In genomic region chr6:138493413-138493812, GRCh38 we compare ENCODE assay signal across 13 cellular contexts. TPM values are rescaled to one million over a fixed set of nuclear protein-coding genes. Genes with fewer than 3 reads are reported as not detected.
DNase-seq lines count a peak whose midpoint lies in the region; ATAC-seq, FAIRE-seq and TF ChIP-seq lines count a peak whose summit lies in the region.
"Had no signal": no experiment of that assay in that cellular context is flagged by ENCODE, and none has a peak within 500 bp of the region (broad histone marks: within the 10 kb centered on the region; RNA-seq: fewer than 3 reads in every experiment).

No MANE protein-coding gene starts in this region.

- TF ChIP-seq CTCF in HepG2 (CRISPR knock-in tag; IDR thresholded peaks at IDR 0.05): no peak

- peaks cover 95% of the 10 kb centered on the region for H3K79me2 ChIP-seq in HepG2 (ENCODE audit: insufficient read depth, low read length)

- TF ChIP-seq EP300 in HepG2 (IDR thresholded peaks at IDR 0.05; ENCODE audit: low read depth in 2 of 2, low read length in 2 of 2) (no peak), HepG2 (CRISPR knock-in tag; IDR thresholded peaks at IDR 0.05; ENCODE audit: borderline replicate concordance) (no peak)

- intact Hi-C loops in HepG2 (cut with micrococcal nuclease; ENCODE audit: unreplicated experiment): no loop called here

- H3K27ac ChIP-seq in HUES64 (ENCODE audit: low read depth, low read length) (peak overlapping the region; percentile 33; the same call in 1 of the 2 replicates), HepG2 (ENCODE audit: extremely low read length, insufficient read depth, low read length) (peak overlapping the region; percentile 3)

- H3K27me3 Mint-ChIP-seq in activated CD4-positive, alpha-beta T cell treated with anti-CD3 and anti-CD28 coated beads, Interleukin-2, amount 10 ng/mL, durations not matched to agents 7 days and 5 days: peaks cover 24% of the 10 kb centered on the region

- POLR2A ChIA-PET in HepG2 (lab: Yijun Ruan, JAX): interaction anchor here (1.2 to 1.8 kb wide), 2 partner anchors 10 to 25 kb away, joined by 4 to 5 read pairs; no protein-coding TSS in a partner anchor
- POLR2A ChIA-PET in activated CD4-positive, alpha-beta T cell treated with anti-CD3 and anti-CD28 coated beads, Interleukin-2, amount 10 ng/mL, durations not matched to agents 7 days and 5 days (lab: Charles Lee): no interaction called here

- H3K9me3 Mint-ChIP-seq in activated CD4-positive, alpha-beta T cell treated with anti-CD3 and anti-CD28 coated beads, Interleukin-2, amount 10 ng/mL, durations not matched to agents 7 days and 5 days: no peaks in the 10 kb centered on the region
- H3K9me3 Mint-ChIP-seq: stimulated activated naive CD8-positive, alpha-beta T cell treated with anti-CD3 and anti-CD28 coated beads, Interleukin-15, Interleukin-2, amounts not matched to agents 100 ng/mL and 50 ng/mL, for 24 hours had no signal

- no peak overlapping the region for H2AFZ ChIP-seq in HepG2 (ENCODE audit: low read length)

- H3K36me3 ChIP-seq in HUES64 (ENCODE audit: insufficient read depth, low read length) (peaks cover 3% of the 10 kb centered on the region; the same call in 1 of the 2 replicates), endocrine pancreas (ENCODE audit: control insufficient read depth, insufficient read depth, low read length) (no peaks in the 10 kb centered on the region), HepG2 (replicated peaks in 1 of 2; ENCODE audit: control insufficient read depth in 1 of 2, insufficient read depth in 2 of 2, low read length in 2 of 2) (peaks cover 19 to 58% of the 10 kb centered on the region in 2 experiments)

- H3K4me1 Mint-ChIP-seq in activated CD4-positive, alpha-beta T cell treated with anti-CD3 and anti-CD28 coated beads, Interleukin-2, amount 10 ng/mL, durations not matched to agents 7 days and 5 days: no peaks in the 10 kb centered on the region
- H3K4me1 Mint-ChIP-seq: CD4-positive, CD25-positive, alpha-beta regulatory T cell had no signal

- DNase-seq in A172 (ENCODE audit: low spot score) (peak; percentile 3), HepG2 (ENCODE audit: low spot score) (no peak), T-helper 9 cell (no peak), AML-193 (lab: John Stamatoyannopoulos, UW) (no peak), amniotic stem cell (lab: John Stamatoyannopoulos, UW) (no peak)
- DNase-seq in activated CD4-positive, alpha-beta T cell treated with anti-CD3 and anti-CD28 coated beads, Interleukin-2, amount 10 ng/mL, durations not matched to agents 7 days and 5 days: no peak
- DNase-seq: aorta; CD4-positive, CD25-positive, alpha-beta regulatory T cell; T-helper 2 cell had no signal

- H3K4me1 ChIP-seq in HUES64 (ENCODE audit: insufficient read depth, low read length) (peaks cover 52% of the 10 kb centered on the region), endocrine pancreas (ENCODE audit: control insufficient read depth, insufficient read depth, low read length) (peaks cover 45% of the 10 kb centered on the region), HepG2 (ENCODE audit: insufficient read depth, low read length) (peaks cover 94% of the 10 kb centered on the region)

- H3K4me3 Mint-ChIP-seq in activated CD4-positive, alpha-beta T cell treated with anti-CD3 and anti-CD28 coated beads, Interleukin-2, amount 10 ng/mL, durations not matched to agents 7 days and 5 days: no peak overlapping the region
- H3K4me3 Mint-ChIP-seq: CD4-positive, CD25-positive, alpha-beta regulatory T cell; stimulated activated naive CD8-positive, alpha-beta T cell treated with anti-CD3 and anti-CD28 coated beads, Interleukin-15, Interleukin-2, amounts not matched to agents 100 ng/mL and 50 ng/mL, for 24 hours had no signal

- H3K4me3 ChIP-seq in HUES64 (ENCODE audit: low read length) (0 out of 2 replicates have a peak overlapping the region, but pooled peaks have one; percentile 10), endocrine pancreas (ENCODE audit: control insufficient read depth, insufficient read depth, low read length) (peak overlapping the region; percentile 38), HepG2 (replicated peaks in 1 of 3; ENCODE audit: insufficient read depth in 1 of 3, low read depth in 2 of 3, low read length in 3 of 3) (no peak overlapping the region)

- no TSS peak for BruUV-seq in HepG2 (replicated peaks; lab: Mats Ljungman, UMichigan)

- H3K9me3 ChIP-seq in HUES64 (ENCODE audit: insufficient read depth, low read depth, low read length): no peaks in the 10 kb centered on the region
- no peaks in the 10 kb centered on the region for H3K9me3 ChIP-seq in endocrine pancreas (ENCODE audit: control insufficient read depth, low read length)
- H3K9me3 ChIP-seq in HepG2 (ENCODE audit: low read length): no peaks in the 10 kb centered on the region

- H3K27ac Mint-ChIP-seq in activated CD4-positive, alpha-beta T cell treated with anti-CD3 and anti-CD28 coated beads, Interleukin-2, amount 10 ng/mL, durations not matched to agents 7 days and 5 days: no peak overlapping the region
- H3K27ac Mint-ChIP-seq: CD4-positive, CD25-positive, alpha-beta regulatory T cell; stimulated activated naive CD8-positive, alpha-beta T cell treated with anti-CD3 and anti-CD28 coated beads, Interleukin-15, Interleukin-2, amounts not matched to agents 100 ng/mL and 50 ng/mL, for 24 hours had no signal

- H3K36me3 Mint-ChIP-seq in activated CD4-positive, alpha-beta T cell treated with anti-CD3 and anti-CD28 coated beads, Interleukin-2, amount 10 ng/mL, durations not matched to agents 7 days and 5 days (ENCODE audit: low read depth): no peaks in the 10 kb centered on the region
- H3K36me3 Mint-ChIP-seq: CD4-positive, CD25-positive, alpha-beta regulatory T cell had no signal

- CTCF ChIA-PET in HepG2 (lab: Yijun Ruan, JAX; ENCODE audit: low intra/inter-chr PET ratio, low total read pairs): no interaction called here
- CTCF ChIA-PET in activated CD4-positive, alpha-beta T cell treated with anti-CD3 and anti-CD28 coated beads, Interleukin-2, amount 10 ng/mL, durations not matched to agents 7 days and 5 days (lab: Charles Lee): interaction anchor here (0.6 kb wide), 1 partner anchor 22 kb away, joined by 5 read pairs; no protein-coding TSS in a partner anchor

- TF ChIP-seq POLR2A in HepG2 (IDR thresholded peaks at IDR 0.05; ENCODE audit: insufficient read depth in 1 of 2, low read depth in 2 of 2, low read length in 2 of 2): no peak

- no peak for ATAC-seq in HepG2

- peaks cover 19% of the 10 kb centered on the region for H4K20me1 ChIP-seq in HepG2 (ENCODE audit: insufficient read depth, low read length)

- in situ Hi-C loops in HepG2 (cut with HindIII; ENCODE audit: extremely low pct_ligation_motif_present, low pct_unique_long_range_greater_than_20kb): no loop called here

- TF ChIP-seq RAD21 in HepG2 (CRISPR knock-in tag; IDR thresholded peaks at IDR 0.05): no peak

- no peak for FAIRE-seq in HepG2 (lab: Jason Lieb, UNC)
- FAIRE-seq: HTR-8/SVneo had no signal

- H3K9ac ChIP-seq in HUES64 (ENCODE audit: low read depth, low read length): no peak overlapping the region
- H3K9ac ChIP-seq in endocrine pancreas (ENCODE audit: control insufficient read depth, insufficient read depth, low read length): no peak overlapping the region
- no peak overlapping the region for H3K9ac ChIP-seq in HepG2 (ENCODE audit: insufficient read depth, low read depth, low read length)

- no peaks in the 10 kb centered on the region for H3K27me3 ChIP-seq in HUES64 (ENCODE audit: insufficient read depth, low read length)
- no peaks in the 10 kb centered on the region for H3K27me3 ChIP-seq in endocrine pancreas (ENCODE audit: control insufficient read depth, insufficient read depth, low read length)
- H3K27me3 ChIP-seq in HepG2 (ENCODE audit: control insufficient read depth in 1 of 2, insufficient read depth in 2 of 2, low read length in 2 of 2): no peaks in the 10 kb centered on the region; a peak in 1 of 5 replicates

- 11% methylated on average over 5 of the region's 5 CpGs for WGBS in HUES64
- WGBS in HepG2 (ENCODE audit: low lambda C conversion rate): 85% methylated on average over 5 of the region's 5 CpGs

- peak overlapping the region; percentile 8; the same call in 1 of the 2 replicates for H3K4me2 ChIP-seq in HepG2 (ENCODE audit: low read depth, low read length)

RNA-seq across cellular contexts. Expression of gene NHSL1, which starts 5.9 kb away (rescaled TPM):
- 2.6 and 10.4 TPM in 2 replicates for total RNA-seq in A172 (2014; rRNA removed; shearing (Covaris generic))
- polyA plus RNA-seq in HUES64 (2013, experiment 1 of 2): 14.0 TPM
- polyA plus RNA-seq in HUES64 (2013, experiment 2 of 2): 18.4 TPM
- total RNA-seq in HepG2 (2016; rRNA removed; fragmentation: Illumina TruSeq; extraction: Trizol): 53.6 and 59.5 TPM in 2 replicates
- total RNA-seq in HepG2 (2016; cell fraction: cytosol; rRNA removed; fragmentation: Illumina TruSeq; extraction: Trizol; ENCODE audit: low read depth): 19.0 and 21.3 TPM in 2 replicates
- 55.9 and 56.5 TPM in 2 replicates for total RNA-seq in HepG2 (2016; cell fraction: insoluble cytoplasmic fraction; rRNA removed; fragmentation: Illumina TruSeq; extraction: Trizol)
- 22.2 and 23.0 TPM in 2 replicates for total RNA-seq in HepG2 (2016; cell fraction: membrane; rRNA removed; fragmentation: Illumina TruSeq; extraction: Trizol)
- 124 and 133 TPM in 2 replicates for total RNA-seq in HepG2 (2016; cell fraction: nucleus; rRNA removed; fragmentation: Illumina TruSeq; extraction: Trizol)
- polyA plus RNA-seq in HepG2 (2011; rRNA removed): 22.6 and 24.9 TPM in 2 replicates
- polyA plus RNA-seq in HepG2 (2011; cell fraction: cytosol; rRNA removed): 11.6 and 12.3 TPM in 2 replicates
- 42.8 and 45.1 TPM in 2 replicates for polyA plus RNA-seq in HepG2 (2011; cell fraction: nucleus; rRNA removed)
- 23.2 and 25.7 TPM in 2 replicates for polyA plus RNA-seq in HepG2 (2012)
- polyA plus RNA-seq in HepG2 (2016; cell fraction: cytosol; fragmentation: Illumina TruSeq; extraction: Trizol; ENCODE audit: low read depth): 3.5 and 3.8 TPM in 2 replicates
- polyA plus RNA-seq in HepG2 (2016; cell fraction: insoluble cytoplasmic fraction; fragmentation: Illumina TruSeq; extraction: Trizol; ENCODE audit: low read depth): 20.6 and 26.3 TPM in 2 replicates
- polyA plus RNA-seq in HepG2 (2016; cell fraction: membrane; fragmentation: Illumina TruSeq; extraction: Trizol; ENCODE audit: low read depth): 6.4 and 7.5 TPM in 2 replicates
- polyA plus RNA-seq in HepG2 (2016; cell fraction: nucleus; fragmentation: Illumina TruSeq; extraction: Trizol; ENCODE audit: insufficient read depth, low read depth): 67.3 and 71.2 TPM in 2 replicates
- 4.6 and 265 TPM in 2 replicates for polyA minus RNA-seq in HepG2 (2011; rRNA and poly(A)+ RNA removed; ENCODE audit: low replicate concordance)
- polyA minus RNA-seq in HepG2 (2011; cell fraction: cytosol; rRNA and poly(A)+ RNA removed): 58.2 and 64.4 TPM in 2 replicates
- 179 and 208 TPM in 2 replicates for polyA minus RNA-seq in HepG2 (2011; cell fraction: nucleus; rRNA and poly(A)+ RNA removed)
- total RNA-seq in activated CD4-positive, alpha-beta T cell treated with anti-CD3 and anti-CD28 coated beads, Interleukin-2, amount 10 ng/mL, durations not matched to agents 7 days and 5 days: under 1 TPM; 0.22 to 0.54 TPM
- total RNA-seq: CD4-positive, CD25-positive, alpha-beta regulatory T cell had no signal

Comparison
In these comparisons a context has a peak if more than half of its experiments do, and no peak if none do; other contexts are left out.
1. H3K4me3 ChIP-seq: peak in HUES64 (single experiment) and endocrine pancreas (single experiment); none in HepG2 (0 of 3).